In the genomic region with DNA sequence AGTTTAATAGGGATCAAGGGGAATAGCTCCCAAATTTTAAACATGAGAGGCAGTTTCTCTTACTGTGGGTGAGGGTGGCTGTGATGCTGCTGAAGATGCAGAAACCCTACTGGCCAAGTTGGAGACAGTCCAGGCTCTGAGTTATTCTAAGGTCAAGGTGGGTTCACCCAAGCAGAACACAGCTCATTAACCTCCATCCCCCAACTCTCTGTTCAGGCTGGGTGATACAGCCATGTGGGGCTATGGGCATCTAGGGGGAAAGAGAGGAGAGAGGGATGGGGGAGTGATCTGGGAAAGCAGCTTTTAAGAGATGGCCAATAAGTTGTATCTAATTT, we compare ENCODE assay signal across 1 cellular context.
TF ChIP-seq lines count a peak whose summit lies in the region.

No MANE protein-coding gene starts in this region.

TF ChIP-seq in SK-N-SH treated with all-trans-retinoic acid at 6 μM for 48 hours, 23 proteins besides CTCF, POLR2A, EP300 and RAD21 (continued from another document):
- TF ChIP-seq, protein P1, sequence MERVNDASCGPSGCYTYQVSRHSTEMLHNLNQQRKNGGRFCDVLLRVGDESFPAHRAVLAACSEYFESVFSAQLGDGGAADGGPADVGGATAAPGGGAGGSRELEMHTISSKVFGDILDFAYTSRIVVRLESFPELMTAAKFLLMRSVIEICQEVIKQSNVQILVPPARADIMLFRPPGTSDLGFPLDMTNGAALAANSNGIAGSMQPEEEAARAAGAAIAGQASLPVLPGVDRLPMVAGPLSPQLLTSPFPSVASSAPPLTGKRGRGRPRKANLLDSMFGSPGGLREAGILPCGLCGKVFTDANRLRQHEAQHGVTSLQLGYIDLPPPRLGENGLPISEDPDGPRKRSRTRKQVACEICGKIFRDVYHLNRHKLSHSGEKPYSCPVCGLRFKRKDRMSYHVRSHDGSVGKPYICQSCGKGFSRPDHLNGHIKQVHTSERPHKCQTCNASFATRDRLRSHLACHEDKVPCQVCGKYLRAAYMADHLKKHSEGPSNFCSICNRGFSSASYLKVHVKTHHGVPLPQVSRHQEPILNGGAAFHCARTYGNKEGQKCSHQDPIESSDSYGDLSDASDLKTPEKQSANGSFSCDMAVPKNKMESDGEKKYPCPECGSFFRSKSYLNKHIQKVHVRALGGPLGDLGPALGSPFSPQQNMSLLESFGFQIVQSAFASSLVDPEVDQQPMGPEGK (CRISPR knock-in tag; IDR thresholded peaks at IDR 0.05; ENCODE audit: borderline replicate concordance), result no peak
- TF ChIP-seq, protein P2, sequence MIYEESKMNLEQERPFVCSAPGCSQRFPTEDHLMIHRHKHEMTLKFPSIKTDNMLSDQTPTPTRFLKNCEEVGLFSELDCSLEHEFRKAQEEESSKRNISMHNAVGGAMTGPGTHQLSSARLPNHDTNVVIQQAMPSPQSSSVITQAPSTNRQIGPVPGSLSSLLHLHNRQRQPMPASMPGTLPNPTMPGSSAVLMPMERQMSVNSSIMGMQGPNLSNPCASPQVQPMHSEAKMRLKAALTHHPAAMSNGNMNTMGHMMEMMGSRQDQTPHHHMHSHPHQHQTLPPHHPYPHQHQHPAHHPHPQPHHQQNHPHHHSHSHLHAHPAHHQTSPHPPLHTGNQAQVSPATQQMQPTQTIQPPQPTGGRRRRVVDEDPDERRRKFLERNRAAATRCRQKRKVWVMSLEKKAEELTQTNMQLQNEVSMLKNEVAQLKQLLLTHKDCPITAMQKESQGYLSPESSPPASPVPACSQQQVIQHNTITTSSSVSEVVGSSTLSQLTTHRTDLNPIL (CRISPR knock-in tag; IDR thresholded peaks at IDR 0.05; ENCODE audit: low read depth), result no peak
- TF ChIP-seq ARNTL (CRISPR knock-in tag; IDR thresholded peaks at IDR 0.05; ENCODE audit: borderline replicate concordance, low read depth), result no peak
- TF ChIP-seq CSDC2 (CRISPR knock-in tag; IDR thresholded peaks at IDR 0.05), result no peak
- TF ChIP-seq, protein P3, sequence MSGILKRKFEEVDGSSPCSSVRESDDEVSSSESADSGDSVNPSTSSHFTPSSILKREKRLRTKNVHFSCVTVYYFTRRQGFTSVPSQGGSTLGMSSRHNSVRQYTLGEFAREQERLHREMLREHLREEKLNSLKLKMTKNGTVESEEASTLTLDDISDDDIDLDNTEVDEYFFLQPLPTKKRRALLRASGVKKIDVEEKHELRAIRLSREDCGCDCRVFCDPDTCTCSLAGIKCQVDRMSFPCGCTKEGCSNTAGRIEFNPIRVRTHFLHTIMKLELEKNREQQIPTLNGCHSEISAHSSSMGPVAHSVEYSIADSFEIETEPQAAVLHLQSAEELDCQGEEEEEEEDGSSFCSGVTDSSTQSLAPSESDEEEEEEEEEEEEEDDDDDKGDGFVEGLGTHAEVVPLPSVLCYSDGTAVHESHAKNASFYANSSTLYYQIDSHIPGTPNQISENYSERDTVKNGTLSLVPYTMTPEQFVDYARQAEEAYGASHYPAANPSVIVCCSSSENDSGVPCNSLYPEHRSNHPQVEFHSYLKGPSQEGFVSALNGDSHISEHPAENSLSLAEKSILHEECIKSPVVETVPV (CRISPR knock-in tag; IDR thresholded peaks at IDR 0.05), result no peak
- no peak for TF ChIP-seq ZFP3 (CRISPR knock-in tag; IDR thresholded peaks at IDR 0.05)
- TF ChIP-seq TOX (CRISPR knock-in tag; IDR thresholded peaks at IDR 0.05; ENCODE audit: borderline replicate concordance), result no peak
- TF ChIP-seq, protein P4, sequence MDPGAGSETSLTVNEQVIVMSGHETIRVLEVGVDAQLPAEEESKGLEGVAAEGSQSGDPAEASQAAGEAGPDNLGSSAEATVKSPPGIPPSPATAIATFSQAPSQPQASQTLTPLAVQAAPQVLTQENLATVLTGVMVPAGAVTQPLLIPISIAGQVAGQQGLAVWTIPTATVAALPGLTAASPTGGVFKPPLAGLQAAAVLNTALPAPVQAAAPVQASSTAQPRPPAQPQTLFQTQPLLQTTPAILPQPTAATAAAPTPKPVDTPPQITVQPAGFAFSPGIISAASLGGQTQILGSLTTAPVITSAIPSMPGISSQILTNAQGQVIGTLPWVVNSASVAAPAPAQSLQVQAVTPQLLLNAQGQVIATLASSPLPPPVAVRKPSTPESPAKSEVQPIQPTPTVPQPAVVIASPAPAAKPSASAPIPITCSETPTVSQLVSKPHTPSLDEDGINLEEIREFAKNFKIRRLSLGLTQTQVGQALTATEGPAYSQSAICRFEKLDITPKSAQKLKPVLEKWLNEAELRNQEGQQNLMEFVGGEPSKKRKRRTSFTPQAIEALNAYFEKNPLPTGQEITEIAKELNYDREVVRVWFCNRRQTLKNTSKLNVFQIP (CRISPR knock-in tag; IDR thresholded peaks at IDR 0.05; ENCODE audit: borderline replicate concordance, low read depth), result no peak
- TF ChIP-seq ZNF565 (CRISPR knock-in tag; conservative IDR thresholded peaks at IDR 0.05; ENCODE audit: low read depth), result no peak
- TF ChIP-seq ESRRG (CRISPR knock-in tag; IDR thresholded peaks at IDR 0.05), result no peak
- no peak for TF ChIP-seq TCF4 (CRISPR knock-in tag; IDR thresholded peaks at IDR 0.05; ENCODE audit: borderline replicate concordance)
- TF ChIP-seq ZFP30 (CRISPR knock-in tag; IDR thresholded peaks at IDR 0.05), result no peak
- TF ChIP-seq RARB (CRISPR knock-in tag; IDR thresholded peaks at IDR 0.05), result no peak
- TF ChIP-seq ISL1 (CRISPR knock-in tag; IDR thresholded peaks at IDR 0.05), result no peak
- no peak for TF ChIP-seq ZNF8 (CRISPR knock-in tag; IDR thresholded peaks at IDR 0.05)
